Comparison of ENCODE assay signal across 14 cellular contexts in genomic region chr2:67159929-67160328, GRCh38.
DNase-seq lines count a peak whose midpoint lies in the region; ATAC-seq and TF ChIP-seq lines count a peak whose summit lies in the region.
"Had no signal": no experiment of that assay in that cellular context is flagged by ENCODE, and none has a peak within 500 bp of the region (broad histone marks: within the 10 kb centered on the region; RNA-seq: fewer than 3 reads in every experiment).

No MANE protein-coding gene starts in this region.

- H3K27ac Mint-ChIP-seq in HFFc6 = peak overlapping the region; percentile 79
- H3K27ac Mint-ChIP-seq in activated naive CD4-positive, alpha-beta T cell treated with anti-CD3 and anti-CD28 coated beads for 36 hours = no peak overlapping the region
- H3K27ac Mint-ChIP-seq: dendritic cell treated with granulocyte-macrophage colony-stimulating factor and Interleukin-4, amounts not matched to agents 40 ng/mL and 50 ng/mL, for 4 days; memory B cell; stimulated activated naive CD8-positive, alpha-beta T cell treated with anti-CD3 and anti-CD28 coated beads, Interleukin-15, Interleukin-2, amounts not matched to agents 100 ng/mL and 50 ng/mL, for 24 hours had no signal

- no peaks in the 10 kb centered on the region for H3K9me3 ChIP-seq in muscle layer of colon (ENCODE audit: low read length)

- H3K27me3 ChIP-seq in muscle layer of colon (ENCODE audit: control insufficient read depth in 1 of 2, insufficient read depth in 2 of 2, low read length in 2 of 2) (no peaks in the 10 kb centered on the region), brain microvascular endothelial cell (replicated peaks) (no peaks in the 10 kb centered on the region)

- H3K4me3 ChIP-seq in muscle layer of colon (ENCODE audit: low read depth in 1 of 2, low read length in 2 of 2) = no peak overlapping the region
- H3K4me3 ChIP-seq in brain microvascular endothelial cell (ENCODE audit: low read depth, low read length) = no peak overlapping the region

- TF ChIP-seq CTCF in HFFc6 (IDR thresholded peaks at IDR 0.05) (no peak), brain microvascular endothelial cell (IDR thresholded peaks at IDR 0.05; ENCODE audit: low read depth, low read length, missing control alignments) (no peak)

- no peaks in the 10 kb centered on the region; the same call in 1 of the 2 replicates for H3K27me3 Mint-ChIP-seq in HFFc6 (ENCODE audit: insufficient read depth)
- no peaks in the 10 kb centered on the region for H3K27me3 Mint-ChIP-seq in activated naive CD4-positive, alpha-beta T cell treated with anti-CD3 and anti-CD28 coated beads for 36 hours (ENCODE audit: low read depth)
- H3K27me3 Mint-ChIP-seq: dendritic cell treated with granulocyte-macrophage colony-stimulating factor and Interleukin-4, amounts not matched to agents 40 ng/mL and 50 ng/mL, for 4 days; memory B cell; stimulated activated naive CD8-positive, alpha-beta T cell treated with anti-CD3 and anti-CD28 coated beads, Interleukin-15, Interleukin-2, amounts not matched to agents 100 ng/mL and 50 ng/mL, for 24 hours had no signal

- H3K4me3 Mint-ChIP-seq in HFFc6 = no peak overlapping the region
- H3K4me3 Mint-ChIP-seq in activated naive CD4-positive, alpha-beta T cell treated with anti-CD3 and anti-CD28 coated beads for 36 hours = no peak overlapping the region
- H3K4me3 Mint-ChIP-seq: dendritic cell treated with granulocyte-macrophage colony-stimulating factor and Interleukin-4, amounts not matched to agents 40 ng/mL and 50 ng/mL, for 4 days; memory B cell; stimulated activated naive CD8-positive, alpha-beta T cell treated with anti-CD3 and anti-CD28 coated beads, Interleukin-15, Interleukin-2, amounts not matched to agents 100 ng/mL and 50 ng/mL, for 24 hours had no signal

- H3K36me3 ChIP-seq in muscle layer of colon (ENCODE audit: insufficient read depth, low read length) (no peaks in the 10 kb centered on the region), brain microvascular endothelial cell (replicated peaks) (no peaks in the 10 kb centered on the region)

- no peak overlapping the region for H3K9ac ChIP-seq in muscle layer of colon (ENCODE audit: low read length)

- H3K9me3 Mint-ChIP-seq in HFFc6 = no peaks in the 10 kb centered on the region
- peaks cover 3% of the 10 kb centered on the region for H3K9me3 Mint-ChIP-seq in activated naive CD4-positive, alpha-beta T cell treated with anti-CD3 and anti-CD28 coated beads for 36 hours

- H3K4me1 ChIP-seq in muscle layer of colon (ENCODE audit: insufficient read depth, low read length) = peaks cover 32% of the 10 kb centered on the region

- H3K27ac ChIP-seq in muscle layer of colon (ENCODE audit: low read depth, low read length) = peak overlapping the region; percentile 70
- H3K27ac ChIP-seq in brain microvascular endothelial cell = no peak overlapping the region

- H3K4me1 Mint-ChIP-seq in HFFc6 (ENCODE audit: low read depth) = peaks cover 33% of the 10 kb centered on the region
- no peaks in the 10 kb centered on the region for H3K4me1 Mint-ChIP-seq in activated naive CD4-positive, alpha-beta T cell treated with anti-CD3 and anti-CD28 coated beads for 36 hours (ENCODE audit: low read depth)
- H3K4me1 Mint-ChIP-seq: memory B cell had no signal

- no peak for ATAC-seq in GM18520 (IDR thresholded peaks at IDR 0.05; ENCODE audit: unreplicated experiment)

- intact Hi-C loops in activated naive CD4-positive, alpha-beta T cell treated with anti-CD3 and anti-CD28 coated beads for 36 hours (cut with micrococcal nuclease) = no loop called here

- CTCF ChIA-PET in activated naive CD4-positive, alpha-beta T cell treated with anti-CD3 and anti-CD28 coated beads for 36 hours (lab: Charles Lee) = no interaction called here

- no peaks in the 10 kb centered on the region for H3K36me3 Mint-ChIP-seq in HFFc6 (ENCODE audit: low read depth)
- no peaks in the 10 kb centered on the region for H3K36me3 Mint-ChIP-seq in activated naive CD4-positive, alpha-beta T cell treated with anti-CD3 and anti-CD28 coated beads for 36 hours (ENCODE audit: low read depth)
- H3K36me3 Mint-ChIP-seq: memory B cell had no signal

- in situ Hi-C loops in brain microvascular endothelial cell (cut with HindIII; ENCODE audit: low pct_ligation_motif_present, low sequenced_read_pairs) = no loop called here

- DNase-seq in ELR (ENCODE audit: low read depth) (peak; percentile 74), HFFc6 (peak; percentile 66), amniotic epithelial cell (ENCODE audit: low read depth) (peak; percentile 41), COR-L47 (lab: John Stamatoyannopoulos, UW) (no peak), brain microvascular endothelial cell (no peak)
- no peak for DNase-seq in activated naive CD4-positive, alpha-beta T cell treated with anti-CD3 and anti-CD28 coated beads for 36 hours
- DNase-seq: activated gamma-delta T cell treated with Interleukin-2 at 50 U/mL for 16 hours, NCI-H226, small intestine had no signal

Comparison
In these comparisons a context has a peak if more than half of its experiments do, and no peak if none do; other contexts are left out.
1. DNase-seq: peak in ELR (single experiment), HFFc6 (single experiment) and amniotic epithelial cell (single experiment); none in COR-L47 (single experiment), activated naive CD4-positive, alpha-beta T cell treated with anti-CD3 and anti-CD28 coated beads for 36 hours (single experiment) and brain microvascular endothelial cell (single experiment).